Comparison of ENCODE assay signal across 9 cellular contexts in genomic region chr9:4315582-4316215, GRCh38. TPM values are rescaled to one million over a fixed set of nuclear protein-coding genes. Genes with fewer than 3 reads are reported as not detected.
A peak's percentile ranks its signal among the peaks of the same experiment; 100 is the strongest.
DNase-seq lines count a peak whose midpoint lies in the region; ATAC-seq, FAIRE-seq and TF ChIP-seq lines count a peak whose summit lies in the region.
"Had no signal": no experiment of that assay in that cellular context is flagged by ENCODE, and none has a peak within 500 bp of the region (broad histone marks: within the 10 kb centered on the region; RNA-seq: fewer than 3 reads in every experiment).

No MANE protein-coding gene starts in this region.

- BruUV-seq in endothelial cell of umbilical vein (replicated peaks; lab: Mats Ljungman, UMichigan), result no TSS peak

- H3K4me3 ChIP-seq in endothelial cell of umbilical vein (replicated peaks in 1 of 3; ENCODE audit: insufficient read depth in 1 of 3, low read depth in 1 of 3, low read length in 3 of 3), result no peak overlapping the region

- peak; percentile 83 for ATAC-seq in GM19397 (IDR thresholded peaks at IDR 0.05; ENCODE audit: unreplicated experiment)
- ATAC-seq in HG03457 (IDR thresholded peaks at IDR 0.05; ENCODE audit: unreplicated experiment), result peak; percentile 88
- ATAC-seq in naive thymus-derived CD8-positive, alpha-beta T cell, result peak; percentile 88 to 99
- ATAC-seq in stimulated activated naive CD8-positive, alpha-beta T cell treated with anti-CD3 and anti-CD28 coated beads, Interleukin-15, amount 100 ng/mL, for 72 hours, result peak; percentile 96

- H3K27me3 ChIP-seq in endothelial cell of umbilical vein (ENCODE audit: control insufficient read depth in 2 of 2, insufficient read depth in 2 of 2, low read length in 2 of 2), result no peaks in the 10 kb centered on the region

- H3K9me1 ChIP-seq in endothelial cell of umbilical vein (replicated peaks; ENCODE audit: control insufficient read depth, extremely low read depth, insufficient read depth, low read length), result no peaks in the 10 kb centered on the region

- no peak overlapping the region for H3K9ac ChIP-seq in endothelial cell of umbilical vein (replicated peaks; ENCODE audit: extremely low read depth, insufficient read depth, low read length)

- no peaks in the 10 kb centered on the region for H3K79me2 ChIP-seq in endothelial cell of umbilical vein (ENCODE audit: control insufficient read depth, insufficient read depth, low read length)

- peaks cover 14 to 33% (median 18%) of the 10 kb centered on the region in 4 donors for H3K4me1 Mint-ChIP-seq in naive thymus-derived CD8-positive, alpha-beta T cell
- H3K4me1 Mint-ChIP-seq in stimulated activated naive CD8-positive, alpha-beta T cell treated with anti-CD3 and anti-CD28 coated beads, Interleukin-15, amount 100 ng/mL, for 72 hours, result peaks cover 5% of the 10 kb centered on the region

- CTCF ChIA-PET in endothelial cell of umbilical vein (lab: Charles Lee), result interaction anchor here (0.8 to 7.8 kb wide), 28 partner anchors 9 to 1285 kb away, joined by 3 to 227 read pairs (median 7); partner anchors contain the start of gene GLIS3

- dilution Hi-C loops in endothelial cell of umbilical vein (cut with MboI; ENCODE audit: extremely low pct_ligation_motif_present, low sequenced_read_pairs), result no loop called here

- H3K9me3 Mint-ChIP-seq in naive thymus-derived CD8-positive, alpha-beta T cell, result no peaks in the 10 kb centered on the region
- no peaks in the 10 kb centered on the region for H3K9me3 Mint-ChIP-seq in stimulated activated naive CD8-positive, alpha-beta T cell treated with anti-CD3 and anti-CD28 coated beads, Interleukin-15, amount 100 ng/mL, for 72 hours
- H3K9me3 Mint-ChIP-seq: T-helper 1 cell treated with Interleukin-12 subunit alpha and Interleukin-12 subunit beta and Interleukin-4 antibody, amounts not matched to agents 30 μg/mL and 1 μg/mL, for 36 hours had no signal

- no peak overlapping the region for H3K4me3 Mint-ChIP-seq in naive thymus-derived CD8-positive, alpha-beta T cell
- H3K4me3 Mint-ChIP-seq in stimulated activated naive CD8-positive, alpha-beta T cell treated with anti-CD3 and anti-CD28 coated beads, Interleukin-15, amount 100 ng/mL, for 72 hours, result no peak overlapping the region
- H3K4me3 Mint-ChIP-seq: T-helper 1 cell treated with Interleukin-12 subunit alpha and Interleukin-12 subunit beta and Interleukin-4 antibody, amounts not matched to agents 30 μg/mL and 1 μg/mL, for 36 hours had no signal

- peaks cover 0 to 9% (median 0%) of the 10 kb centered on the region in 5 donors for H3K27me3 Mint-ChIP-seq in naive thymus-derived CD8-positive, alpha-beta T cell
- H3K27me3 Mint-ChIP-seq in stimulated activated naive CD8-positive, alpha-beta T cell treated with anti-CD3 and anti-CD28 coated beads, Interleukin-15, amount 100 ng/mL, for 72 hours, result no peaks in the 10 kb centered on the region

- POLR2A ChIA-PET in endothelial cell of umbilical vein (lab: Charles Lee), result no interaction called here
- POLR2A ChIA-PET in naive thymus-derived CD8-positive, alpha-beta T cell (lab: Charles Lee), result interaction anchor here (0.5 to 1.5 kb wide), 2 partner anchors 22 to 387 kb away, joined by 4 to 7 read pairs; no protein-coding TSS in a partner anchor

- peak; percentile 94 for FAIRE-seq in endothelial cell of umbilical vein (lab: Jason Lieb, UNC)

- H3K9me3 ChIP-seq in endothelial cell of umbilical vein (replicated peaks; ENCODE audit: control insufficient read depth, insufficient read depth, low read length), result no peaks in the 10 kb centered on the region

- H3K4me2 ChIP-seq in endothelial cell of umbilical vein (ENCODE audit: insufficient read depth, low read length), result no peak overlapping the region

- no peak for TF ChIP-seq POLR2A in endothelial cell of umbilical vein (IDR thresholded peaks at IDR 0.05; ENCODE audit: low read depth, low read length)

- intact Hi-C loops in endothelial cell of umbilical vein (cut with micrococcal nuclease), result loop anchor here (1.0 to 5.0 kb wide), 5 partner anchors 24 to 1458 kb away; no protein-coding TSS in a partner anchor

- peak overlapping the region in 1 of 10 donors; percentile 46 for H3K27ac Mint-ChIP-seq in naive thymus-derived CD8-positive, alpha-beta T cell
- H3K27ac Mint-ChIP-seq in stimulated activated naive CD8-positive, alpha-beta T cell treated with anti-CD3 and anti-CD28 coated beads, Interleukin-15, amount 100 ng/mL, for 72 hours, result no peak overlapping the region
- H3K27ac Mint-ChIP-seq: T-helper 1 cell treated with Interleukin-12 subunit alpha and Interleukin-12 subunit beta and Interleukin-4 antibody, amounts not matched to agents 30 μg/mL and 1 μg/mL, for 36 hours had no signal

- no peaks in the 10 kb centered on the region for H4K20me1 ChIP-seq in endothelial cell of umbilical vein (replicated peaks; ENCODE audit: control insufficient read depth, extremely low read depth, insufficient read depth, low read length)

- H2AFZ ChIP-seq in endothelial cell of umbilical vein (ENCODE audit: low read depth, low read length), result no peak overlapping the region

- DNase-seq in COLO668 (lab: John Stamatoyannopoulos, UW; ENCODE audit: unreplicated experiment), result peak; percentile 78
- peak; percentile 77 for DNase-seq in NCI-H82 (lab: John Stamatoyannopoulos, UW)
- DNase-seq in activated CD8-positive, alpha-beta memory T cell treated with anti-CD3 and anti-CD28 coated beads for 4 hours (ENCODE audit: low read depth in 2 of 2), result peak; percentile 43 to 56
- DNase-seq in endothelial cell of umbilical vein (ENCODE audit: low read depth, low spot score), result peak; percentile 85
- DNase-seq in naive thymus-derived CD8-positive, alpha-beta T cell, result peak; percentile 56 to 85 (median 70)
- peak; percentile 72 to 79 for DNase-seq in stimulated activated naive CD8-positive, alpha-beta T cell treated with anti-CD3 and anti-CD28 coated beads, Interleukin-15, amount 100 ng/mL, for 72 hours

- H3K27ac ChIP-seq in endothelial cell of umbilical vein (ENCODE audit: insufficient read depth, low read depth, low read length), result no peak overlapping the region

- H3K4me1 ChIP-seq in endothelial cell of umbilical vein (ENCODE audit: control insufficient read depth, extremely low read depth, insufficient read depth, low read length), result peaks cover 4% of the 10 kb centered on the region

- TF ChIP-seq CTCF in endothelial cell of umbilical vein (IDR thresholded peaks at IDR 0.05; ENCODE audit: extremely low read depth in 1 of 2, insufficient read depth in 1 of 2, low read depth in 1 of 2, low read length in 2 of 2), result peak; percentile 89 to 93

- no peaks in the 10 kb centered on the region for H3K36me3 ChIP-seq in endothelial cell of umbilical vein (ENCODE audit: control insufficient read depth in 2 of 2, extremely low read depth in 1 of 2, insufficient read depth in 2 of 2, low read length in 2 of 2)

- no peaks in the 10 kb centered on the region for H3K36me3 Mint-ChIP-seq in naive thymus-derived CD8-positive, alpha-beta T cell

TF ChIP-seq in endothelial cell of umbilical vein, 7 proteins besides CTCF, POLR2A, EP300 and RAD21:
- TF ChIP-seq EZH2 (IDR thresholded peaks at IDR 0.05; ENCODE audit: borderline replicate concordance, low read depth, low read length, severe bottlenecking) (no peak), MAX (IDR thresholded peaks at IDR 0.05; ENCODE audit: insufficient read depth, insufficient read length) (no peak)
TF ChIP-seq in endothelial cell of umbilical vein: peak in this region for 0.

RNA-seq across cellular contexts. Expression of gene GLIS3, which starts 15.8 kb away (rescaled TPM):
- total RNA-seq in endothelial cell of umbilical vein, result 7.6 and 8.4 TPM in 2 replicates
- 1.8 and 2.1 TPM in 2 replicates for polyA plus RNA-seq in endothelial cell of umbilical vein
- polyA plus RNA-seq in endothelial cell of umbilical vein (2011; cell fraction: cytosol; rRNA removed), result 1.6 and 1.8 TPM in 2 replicates
- 10.0 and 14.9 TPM in 2 replicates for polyA plus RNA-seq in endothelial cell of umbilical vein (2011; cell fraction: nucleus; rRNA removed)
- polyA plus RNA-seq in endothelial cell of umbilical vein (2012), result 1.8 and 2.3 TPM in 2 replicates
- polyA minus RNA-seq in endothelial cell of umbilical vein, result 30.4 and 49.0 TPM in 2 replicates
- 4.6 TPM for polyA minus RNA-seq in endothelial cell of umbilical vein (2011; cell fraction: cytosol; rRNA and poly(A)+ RNA removed)
- 84.3 and 103 TPM in 2 replicates for polyA minus RNA-seq in endothelial cell of umbilical vein (2011; cell fraction: nucleus; rRNA and poly(A)+ RNA removed)
- 1 to 10 TPM; 8.8 to 9.4 TPM for total RNA-seq in naive thymus-derived CD8-positive, alpha-beta T cell
- 1 to 10 TPM; 1.0 to 6.1 (median 1.5) TPM for polyA plus RNA-seq in naive thymus-derived CD8-positive, alpha-beta T cell
